Comparison of ENCODE assay signal across 9 cellular contexts in genomic region chr3:50274371-50275104, GRCh38. TPM values are rescaled to one million over a fixed set of nuclear protein-coding genes. Genes with fewer than 3 reads are reported as not detected.
A peak's percentile ranks its signal among the peaks of the same experiment; 100 is the strongest.
DNase-seq lines count a peak whose midpoint lies in the region; ATAC-seq, FAIRE-seq and TF ChIP-seq lines count a peak whose summit lies in the region.
"Had no signal": no experiment of that assay in that cellular context is flagged by ENCODE, and none has a peak within 500 bp of the region (broad histone marks: within the 10 kb centered on the region; RNA-seq: fewer than 3 reads in every experiment).

No MANE protein-coding gene starts in this region.

- H3K27ac Mint-ChIP-seq in CD4-positive, alpha-beta memory T cell = peak overlapping the region in 5 of 7 donors; percentile 1 to 94 (median 73)
- no peak overlapping the region for H3K27ac Mint-ChIP-seq in activated naive CD4-positive, alpha-beta T cell treated with anti-CD3 and anti-CD28 coated beads, Interleukin-2, amount 50 U/mL, for 24 hours

- no peaks in the 10 kb centered on the region for H3K36me3 ChIP-seq in CD4-positive, alpha-beta memory T cell (ENCODE audit: insufficient read depth, low read length)
- H3K36me3 ChIP-seq in heart right ventricle (peaks cover 0 to 8% (median 0%) of the 10 kb centered on the region in 9 donors), spleen (no peaks in the 10 kb centered on the region)

- H3K4me1 Mint-ChIP-seq in CD4-positive, alpha-beta memory T cell = peaks cover 14 to 37% (median 25%) of the 10 kb centered on the region in 4 donors
- H3K4me1 Mint-ChIP-seq in activated naive CD4-positive, alpha-beta T cell treated with anti-CD3 and anti-CD28 coated beads, Interleukin-2, amount 50 U/mL, for 24 hours = peaks cover 26% of the 10 kb centered on the region

- H3K9me3 ChIP-seq in CD4-positive, alpha-beta memory T cell (ENCODE audit: control insufficient read depth in 1 of 2, low read length in 2 of 2) = no peaks in the 10 kb centered on the region
- no peaks in the 10 kb centered on the region for H3K9me3 ChIP-seq in heart right ventricle
- no peaks in the 10 kb centered on the region for H3K9me3 ChIP-seq in spleen

- intact Hi-C loops in CD4-positive, alpha-beta memory T cell (cut with micrococcal nuclease) = loop anchor here (1.0 kb wide), 1 partner anchor 50 kb away; no protein-coding TSS in a partner anchor
- intact Hi-C loops in heart right ventricle (cut with DNase I) (loop anchor here in 7 of 10 donors (2.0 to 10.0 kb wide), 7 partner anchors 47 to 152 kb away; partner anchors contain the start of genes GNAT1 (in 1 of the 7) and HYAL2 (in 1 of the 7)), spleen (cut with DNase I; ENCODE audit: low total_unique reads) (loop anchor here (5.0 to 10.0 kb wide), 2 partner anchors 47 to 150 kb away; no protein-coding TSS in a partner anchor)

- TF ChIP-seq POLR2A in spleen (IDR thresholded peaks at IDR 0.05) = no peak

- peaks cover 35% of the 10 kb centered on the region for H3K27me3 ChIP-seq in CD4-positive, alpha-beta memory T cell (ENCODE audit: insufficient read depth, low read length)
- H3K27me3 ChIP-seq in heart right ventricle = peaks cover 0 to 47% (median 10%) of the 10 kb centered on the region in 7 donors
- peaks cover 5 to 54% (median 41%) of the 10 kb centered on the region in 7 donors for H3K27me3 ChIP-seq in spleen (replicated peaks in 1 of 7)

- peaks cover 35% of the 10 kb centered on the region for H3K4me1 ChIP-seq in CD4-positive, alpha-beta memory T cell (ENCODE audit: insufficient read depth, low read length)
- H3K4me1 ChIP-seq in heart right ventricle (peaks cover 6 to 58% (median 36%) of the 10 kb centered on the region in 9 donors), spleen (peaks cover 10 to 63% (median 48%) of the 10 kb centered on the region in 6 donors)

- H3K9me3 Mint-ChIP-seq in CD4-positive, alpha-beta memory T cell = no peaks in the 10 kb centered on the region
- no peaks in the 10 kb centered on the region for H3K9me3 Mint-ChIP-seq in activated naive CD4-positive, alpha-beta T cell treated with anti-CD3 and anti-CD28 coated beads, Interleukin-2, amount 50 U/mL, for 24 hours

- POLR2A ChIA-PET in CD4-positive, alpha-beta memory T cell (lab: Charles Lee; ENCODE audit: partially characterized antibody) = interaction anchor here (0.7 to 1.1 kb wide), 3 partner anchors 39 to 63 kb away, joined by 3 read pairs; partner anchors contain the start of gene GNAI2

- H3K4me3 Mint-ChIP-seq in CD4-positive, alpha-beta memory T cell = peak overlapping the region in 7 of 8 donors; percentile 22 to 80 (median 44)
- peak overlapping the region; percentile 33 for H3K4me3 Mint-ChIP-seq in activated naive CD4-positive, alpha-beta T cell treated with anti-CD3 and anti-CD28 coated beads, Interleukin-2, amount 50 U/mL, for 24 hours

- H3K27me3 Mint-ChIP-seq in CD4-positive, alpha-beta memory T cell = peaks cover 23 to 32% of the 10 kb centered on the region in 2 donors
- H3K27me3 Mint-ChIP-seq in activated naive CD4-positive, alpha-beta T cell treated with anti-CD3 and anti-CD28 coated beads, Interleukin-2, amount 50 U/mL, for 24 hours = peaks cover 19% of the 10 kb centered on the region

- WGBS in heart right ventricle, 2 donors = 26 to 32% methylated on average over 26 of the region's 26 CpGs
- WGBS in spleen, 5 donors = 12 to 24% (median 15%) methylated on average over 20 to 26 of the region's 26 CpGs

- CTCF ChIA-PET in CD4-positive, alpha-beta memory T cell (lab: Charles Lee; ENCODE audit: partially characterized antibody) = interaction anchor here (1.0 to 7.1 kb wide), 8 partner anchors 15 to 268 kb away, joined by 3 to 36 read pairs (median 5); partner anchors contain the start of genes HYAL2 and TUSC2

- TF ChIP-seq CTCF in heart right ventricle (IDR thresholded peaks at IDR 0.05) = peak; percentile 59 to 80 (median 73)
- peak; percentile 42 to 89 (median 80) for TF ChIP-seq CTCF in spleen (IDR thresholded peaks at IDR 0.05 in 8 of 11, conservative IDR thresholded peaks at IDR 0.05 in 3 of 11)

- peak; percentile 40 for FAIRE-seq in HTR-8/SVneo (lab: Jason Lieb, UNC)

- peak; percentile 64 for ATAC-seq in SK-N-SH treated with all-trans-retinoic acid at 6 μM for 48 hours
- peak in 4 of 8 donors; percentile 6 to 32 (median 24) for ATAC-seq in heart right ventricle
- no peak for ATAC-seq in HG03108 (IDR thresholded peaks at IDR 0.05; ENCODE audit: unreplicated experiment)

- DNase-seq in CD4-positive, alpha-beta memory T cell = peak; percentile 65 to 77 (median 73)
- DNase-seq in HTR-8/SVneo (ENCODE audit: insufficient read length, low spot score) (peak; percentile 50), heart right ventricle (peak in 1 of 2 donors; percentile 65), spleen (peak; percentile 89), NCI-H446 treated with DMSO at 0.1 percent for 48 hours (lab: John Stamatoyannopoulos, UW) (no peak)

- no peak overlapping the region for H3K4me3 ChIP-seq in CD4-positive, alpha-beta memory T cell (ENCODE audit: low read length in 2 of 2)
- no peak overlapping the region for H3K4me3 ChIP-seq in heart right ventricle
- H3K4me3 ChIP-seq in spleen = peak overlapping the region in 2 of 8 donors; percentile 6 to 54

- no peak overlapping the region for H3K27ac ChIP-seq in CD4-positive, alpha-beta memory T cell (ENCODE audit: low read depth, low read length)
- H3K27ac ChIP-seq in heart right ventricle = no peak overlapping the region
- no peak overlapping the region for H3K27ac ChIP-seq in spleen

- no peaks in the 10 kb centered on the region for H3K36me3 Mint-ChIP-seq in CD4-positive, alpha-beta memory T cell
- H3K36me3 Mint-ChIP-seq in activated naive CD4-positive, alpha-beta T cell treated with anti-CD3 and anti-CD28 coated beads, Interleukin-2, amount 50 U/mL, for 24 hours = no peaks in the 10 kb centered on the region

TF ChIP-seq in SK-N-SH treated with all-trans-retinoic acid at 6 μM for 48 hours, 23 proteins besides CTCF, POLR2A, EP300 and RAD21 (continues in another document):
- TF ChIP-seq ESRRG (CRISPR knock-in tag; IDR thresholded peaks at IDR 0.05) = no peak
- no peak for TF ChIP-seq CSRNP3 (CRISPR knock-in tag; IDR thresholded peaks at IDR 0.05)
- TF ChIP-seq, protein P1, sequence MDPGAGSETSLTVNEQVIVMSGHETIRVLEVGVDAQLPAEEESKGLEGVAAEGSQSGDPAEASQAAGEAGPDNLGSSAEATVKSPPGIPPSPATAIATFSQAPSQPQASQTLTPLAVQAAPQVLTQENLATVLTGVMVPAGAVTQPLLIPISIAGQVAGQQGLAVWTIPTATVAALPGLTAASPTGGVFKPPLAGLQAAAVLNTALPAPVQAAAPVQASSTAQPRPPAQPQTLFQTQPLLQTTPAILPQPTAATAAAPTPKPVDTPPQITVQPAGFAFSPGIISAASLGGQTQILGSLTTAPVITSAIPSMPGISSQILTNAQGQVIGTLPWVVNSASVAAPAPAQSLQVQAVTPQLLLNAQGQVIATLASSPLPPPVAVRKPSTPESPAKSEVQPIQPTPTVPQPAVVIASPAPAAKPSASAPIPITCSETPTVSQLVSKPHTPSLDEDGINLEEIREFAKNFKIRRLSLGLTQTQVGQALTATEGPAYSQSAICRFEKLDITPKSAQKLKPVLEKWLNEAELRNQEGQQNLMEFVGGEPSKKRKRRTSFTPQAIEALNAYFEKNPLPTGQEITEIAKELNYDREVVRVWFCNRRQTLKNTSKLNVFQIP (CRISPR knock-in tag; IDR thresholded peaks at IDR 0.05; ENCODE audit: borderline replicate concordance, low read depth) = no peak

RNA-seq across cellular contexts. Expression of gene LSMEM2, which starts 4.3 kb away (rescaled TPM):
- not detected for total RNA-seq in CD4-positive, alpha-beta memory T cell
- under 1 TPM in 1 of 2 donors, not detected in 1; 0.20 TPM for polyA plus RNA-seq in CD4-positive, alpha-beta memory T cell
- total RNA-seq in heart right ventricle (10 to 100 TPM; 13.2 to 45.2 (median 33.2) TPM), spleen (under 1 TPM in 1 of 7 donors, not detected in 6; 0.46 TPM)
- polyA plus RNA-seq in heart right ventricle (10 to 100 TPM in 1 of 2 donors, 1 to 10 TPM in 1; 1.9 to 26.3 TPM), spleen (under 1 TPM; 0.06 to 0.29 (median 0.20) TPM)
- total RNA-seq: LHCN-M2 had no signal

RNA-seq across cellular contexts. Expression of gene SEMA3B, which starts 5.6 kb away (rescaled TPM):
- total RNA-seq in CD4-positive, alpha-beta memory T cell = under 1 TPM; 0.50 to 0.87 TPM
- not detected for polyA plus RNA-seq in CD4-positive, alpha-beta memory T cell
- total RNA-seq in heart right ventricle = 10 to 100 TPM; 14.9 to 28.8 (median 21.9) TPM
- 10 to 100 TPM; 21.2 to 46.7 TPM for polyA plus RNA-seq in heart right ventricle
- total RNA-seq in spleen = 10 to 100 TPM in 1 of 7 donors, 1 to 10 TPM in 6; 2.2 to 13.9 (median 4.5) TPM
- polyA plus RNA-seq in spleen = 10 to 100 TPM in 1 of 3 donors, 1 to 10 TPM in 2; 2.7 to 14.5 (median 3.4) TPM

RNA-seq across cellular contexts. Expression of gene IFRD2, which starts 17.7 kb away (rescaled TPM):
- total RNA-seq in CD4-positive, alpha-beta memory T cell = 10 to 100 TPM; 58.6 to 65.3 TPM
- 10 to 100 TPM; 62.0 to 84.7 TPM for polyA plus RNA-seq in CD4-positive, alpha-beta memory T cell
- total RNA-seq in heart right ventricle (10 to 100 TPM; 45.3 to 96.2 (median 54.1) TPM), spleen (10 to 100 TPM; 40.2 to 67.6 (median 48.0) TPM)
- polyA plus RNA-seq in heart right ventricle (100 to 1,000 TPM in 1 of 2 donors, 10 to 100 TPM in 1; 88.1 to 123 TPM), spleen (10 to 100 TPM; 58.4 to 76.7 (median 74.8) TPM)

RNA-seq across cellular contexts. Expression of gene HYAL3, which starts 24.7 kb away (rescaled TPM):
- total RNA-seq in CD4-positive, alpha-beta memory T cell = 1 to 10 TPM; 5.1 to 5.4 TPM
- polyA plus RNA-seq in CD4-positive, alpha-beta memory T cell = 1 to 10 TPM; 4.4 to 7.1 TPM
- 1 to 10 TPM in 8 of 10 donors, under 1 TPM in 2; 0.80 to 3.0 (median 1.9) TPM for total RNA-seq in heart right ventricle
- 1 to 10 TPM; 2.0 to 2.8 TPM for polyA plus RNA-seq in heart right ventricle
- total RNA-seq in spleen = 1 to 10 TPM in 6 of 7 donors, under 1 TPM in 1; 0.73 to 3.8 (median 2.7) TPM
- 1 to 10 TPM; 1.4 to 2.4 (median 2.1) TPM for polyA plus RNA-seq in spleen

RNA-seq across cellular contexts. Expression of gene NAA80, which starts 24.7 kb away (rescaled TPM):
- total RNA-seq in CD4-positive, alpha-beta memory T cell = 10 to 100 TPM; 33.1 to 33.7 TPM
- polyA plus RNA-seq in CD4-positive, alpha-beta memory T cell = 10 to 100 TPM; 16.7 to 30.3 TPM
- 10 to 100 TPM in 1 of 10 donors, 1 to 10 TPM in 9; 7.7 to 11.1 (median 8.2) TPM for total RNA-seq in heart right ventricle
- polyA plus RNA-seq in heart right ventricle = 10 to 100 TPM in 1 of 2 donors, 1 to 10 TPM in 1; 6.4 to 13.5 TPM
- 10 to 100 TPM in 6 of 7 donors, 1 to 10 TPM in 1; 7.8 to 15.1 (median 11.8) TPM for total RNA-seq in spleen
- 10 to 100 TPM; 12.4 to 15.5 (median 15.2) TPM for polyA plus RNA-seq in spleen

Comparison
In these comparisons a context has a peak if more than half of its experiments do, and no peak if none do; other contexts are left out.
1. RNA of gene LSMEM2, which starts 4.3 kb away (total RNA-seq): 13.2 to 45.2 TPM in heart right ventricle; 0.46 TPM in spleen and not detected in CD4-positive, alpha-beta memory T cell; every median in the first group is over 4 times any median in the second.